Comparison of ENCODE assay signal across 9 cellular contexts in genomic region chr2:130594011-130594410, GRCh38. TPM values are rescaled to one million over a fixed set of nuclear protein-coding genes. Genes with fewer than 3 reads are reported as not detected.
"Had no signal": no experiment of that assay in that cellular context is flagged by ENCODE, and none has a peak within 500 bp of the region (broad histone marks: within the 10 kb centered on the region; RNA-seq: fewer than 3 reads in every experiment).

No MANE protein-coding gene starts in this region.

RNA-seq across cellular contexts. Expression of gene CFC1, which starts 5.4 kb away (rescaled TPM):
- total RNA-seq: activated CD4-positive, alpha-beta T cell treated with anti-CD3 and anti-CD28 coated beads, Interleukin-2, amount 10 ng/mL, durations not matched to agents 24 days and 14 days; activated CD8-positive, alpha-beta T cell treated with anti-CD3 and anti-CD28 coated beads for 36 hours; activated T-helper 1 cell treated with anti-CD3 and anti-CD28 coated beads, Interleukin-12 subunit alpha, Interleukin-12 subunit beta, Interleukin-2, Interleukin-4 antibody, amounts not matched to agents 30 ng/mL and 10 ng/mL and 1 ng/mL, durations not matched to agents 14 hours and 24 hours and 36 hours; bronchial epithelial cell; NCI-H460; RPMI7951; SJSA1 had no signal
- polyA plus RNA-seq: SK-N-SH had no signal

RNA-seq across cellular contexts. Expression of gene POTEJ, which starts 17.2 kb away (rescaled TPM):
- total RNA-seq: activated CD4-positive, alpha-beta T cell treated with anti-CD3 and anti-CD28 coated beads, Interleukin-2, amount 10 ng/mL, durations not matched to agents 24 days and 14 days; activated CD8-positive, alpha-beta T cell treated with anti-CD3 and anti-CD28 coated beads for 36 hours; activated T-cell treated with anti-CD3 and anti-CD28 coated beads, Interleukin-2, amount 50 U/mL, for 4 hours; activated T-helper 1 cell treated with anti-CD3 and anti-CD28 coated beads, Interleukin-12 subunit alpha, Interleukin-12 subunit beta, Interleukin-2, Interleukin-4 antibody, amounts not matched to agents 30 ng/mL and 10 ng/mL and 1 ng/mL, durations not matched to agents 14 hours and 24 hours and 36 hours; bronchial epithelial cell; NCI-H460; RPMI7951; SJSA1 had no signal
- polyA plus RNA-seq: SK-N-SH had no signal
